ENCODE assay signal across 4 cellular contexts in the genomic region with DNA sequence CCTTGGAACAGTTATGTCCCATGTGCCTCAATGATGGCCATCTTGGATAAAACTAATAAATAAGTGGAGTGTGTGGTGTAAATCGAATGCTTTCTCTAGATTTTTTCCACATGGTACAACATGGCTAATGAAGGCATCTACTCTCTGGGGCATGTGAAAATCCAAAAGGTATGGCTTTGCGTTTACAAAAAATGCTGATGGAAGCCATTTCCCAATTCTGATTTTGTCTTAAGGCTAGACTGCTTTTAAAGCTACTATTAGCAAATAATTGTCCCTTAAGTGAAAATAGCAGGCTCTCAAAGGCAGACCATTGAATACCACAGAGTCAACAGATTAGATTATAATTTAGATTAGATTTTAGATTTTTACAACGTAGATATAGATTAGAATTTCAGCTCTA.
A peak's percentile ranks its signal among the peaks of the same experiment; 100 is the strongest.
TF ChIP-seq lines count a peak whose summit lies in the region.

No MANE protein-coding gene starts in this region.

TF ChIP-seq in HepG2, 621 proteins besides CTCF, POLR2A, EP300 and RAD21 (continues in another document):
- TF ChIP-seq MEIS1 (CRISPR knock-in tag; IDR thresholded peaks at IDR 0.05; ENCODE audit: borderline replicate concordance) (no peak), SRY (CRISPR knock-in tag; IDR thresholded peaks at IDR 0.05) (no peak), ZNF3 (CRISPR knock-in tag; IDR thresholded peaks at IDR 0.05) (no peak), KDM1A (CRISPR knock-in tag; IDR thresholded peaks at IDR 0.05) (no peak), ZBTB7B (CRISPR knock-in tag; IDR thresholded peaks at IDR 0.05) (no peak), MAFF (IDR thresholded peaks at IDR 0.05; ENCODE audit: low read depth, low read length) (peak; percentile 86)
- TF ChIP-seq, protein P1, sequence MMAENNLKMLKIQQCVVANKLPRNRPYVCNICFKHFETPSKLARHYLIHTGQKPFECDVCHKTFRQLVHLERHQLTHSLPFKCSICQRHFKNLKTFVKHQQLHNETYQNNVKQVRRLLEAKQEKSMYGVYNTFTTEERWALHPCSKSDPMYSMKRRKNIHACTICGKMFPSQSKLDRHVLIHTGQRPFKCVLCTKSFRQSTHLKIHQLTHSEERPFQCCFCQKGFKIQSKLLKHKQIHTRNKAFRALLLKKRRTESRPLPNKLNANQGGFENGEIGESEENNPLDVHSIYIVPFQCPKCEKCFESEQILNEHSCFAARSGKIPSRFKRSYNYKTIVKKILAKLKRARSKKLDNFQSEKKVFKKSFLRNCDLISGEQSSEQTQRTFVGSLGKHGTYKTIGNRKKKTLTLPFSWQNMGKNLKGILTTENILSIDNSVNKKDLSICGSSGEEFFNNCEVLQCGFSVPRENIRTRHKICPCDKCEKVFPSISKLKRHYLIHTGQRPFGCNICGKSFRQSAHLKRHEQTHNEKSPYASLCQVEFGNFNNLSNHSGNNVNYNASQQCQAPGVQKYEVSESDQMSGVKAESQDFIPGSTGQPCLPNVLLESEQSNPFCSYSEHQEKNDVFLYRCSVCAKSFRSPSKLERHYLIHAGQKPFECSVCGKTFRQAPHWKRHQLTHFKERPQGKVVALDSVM (CRISPR knock-in tag; IDR thresholded peaks at IDR 0.05) = no peak
- TF ChIP-seq, protein P2, sequence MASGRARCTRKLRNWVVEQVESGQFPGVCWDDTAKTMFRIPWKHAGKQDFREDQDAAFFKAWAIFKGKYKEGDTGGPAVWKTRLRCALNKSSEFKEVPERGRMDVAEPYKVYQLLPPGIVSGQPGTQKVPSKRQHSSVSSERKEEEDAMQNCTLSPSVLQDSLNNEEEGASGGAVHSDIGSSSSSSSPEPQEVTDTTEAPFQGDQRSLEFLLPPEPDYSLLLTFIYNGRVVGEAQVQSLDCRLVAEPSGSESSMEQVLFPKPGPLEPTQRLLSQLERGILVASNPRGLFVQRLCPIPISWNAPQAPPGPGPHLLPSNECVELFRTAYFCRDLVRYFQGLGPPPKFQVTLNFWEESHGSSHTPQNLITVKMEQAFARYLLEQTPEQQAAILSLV (CRISPR knock-in tag; IDR thresholded peaks at IDR 0.05; ENCODE audit: borderline replicate concordance) = no peak
- TF ChIP-seq, protein P3, sequence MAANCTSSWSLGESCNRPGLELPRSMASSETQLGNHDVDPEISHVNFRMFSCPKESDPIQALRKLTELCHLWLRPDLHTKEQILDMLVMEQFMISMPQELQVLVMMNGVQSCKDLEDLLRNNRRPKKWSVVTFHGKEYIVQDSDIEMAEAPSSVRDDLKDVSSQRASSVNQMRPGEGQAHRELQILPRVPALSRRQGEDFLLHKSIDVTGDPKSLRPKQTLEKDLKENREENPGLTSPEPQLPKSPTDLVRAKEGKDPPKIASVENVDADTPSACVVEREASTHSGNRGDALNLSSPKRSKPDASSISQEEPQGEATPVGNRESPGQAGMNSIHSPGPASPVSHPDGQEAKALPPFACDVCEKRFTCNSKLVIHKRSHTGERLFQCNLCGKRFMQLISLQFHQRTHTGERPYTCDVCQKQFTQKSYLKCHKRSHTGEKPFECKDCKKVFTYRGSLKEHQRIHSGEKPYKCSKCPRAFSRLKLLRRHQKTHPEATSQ (CRISPR knock-in tag; IDR thresholded peaks at IDR 0.05; ENCODE audit: borderline replicate concordance) = no peak

TF ChIP-seq in A549, 52 proteins besides CTCF, POLR2A, EP300 and RAD21:
- TF ChIP-seq HDAC2 (IDR thresholded peaks at IDR 0.05) = no peak
- TF ChIP-seq, protein P4, sequence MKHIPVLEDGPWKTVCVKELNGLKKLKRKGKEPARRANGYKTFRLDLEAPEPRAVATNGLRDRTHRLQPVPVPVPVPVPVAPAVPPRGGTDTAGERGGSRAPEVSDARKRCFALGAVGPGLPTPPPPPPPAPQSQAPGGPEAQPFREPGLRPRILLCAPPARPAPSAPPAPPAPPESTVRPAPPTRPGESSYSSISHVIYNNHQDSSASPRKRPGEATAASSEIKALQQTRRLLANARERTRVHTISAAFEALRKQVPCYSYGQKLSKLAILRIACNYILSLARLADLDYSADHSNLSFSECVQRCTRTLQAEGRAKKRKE (CRISPR knock-in tag; IDR thresholded peaks at IDR 0.05; ENCODE audit: low read depth) = no peak
- TF ChIP-seq POLR2AphosphoS2 (conservative IDR thresholded peaks at IDR 0.05; ENCODE audit: low read length) = no peak
- TF ChIP-seq TP53 (CRISPR knock-in tag; IDR thresholded peaks at IDR 0.05) = no peak
- TF ChIP-seq MAFK (IDR thresholded peaks at IDR 0.05; ENCODE audit: partially characterized antibody) = peak; percentile 63
- TF ChIP-seq, protein P5, sequence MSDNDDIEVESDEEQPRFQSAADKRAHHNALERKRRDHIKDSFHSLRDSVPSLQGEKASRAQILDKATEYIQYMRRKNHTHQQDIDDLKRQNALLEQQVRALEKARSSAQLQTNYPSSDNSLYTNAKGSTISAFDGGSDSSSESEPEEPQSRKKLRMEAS (IDR thresholded peaks at IDR 0.05) = no peak
- TF ChIP-seq FOSL2 (IDR thresholded peaks at IDR 0.05) = no peak
- no peak for TF ChIP-seq FOSL2 (CRISPR knock-in tag; IDR thresholded peaks at IDR 0.05)
TF ChIP-seq in A549: peak in this region for 1.

TF ChIP-seq in IMR-90, 13 proteins besides CTCF, POLR2A, EP300 and RAD21:
- TF ChIP-seq, protein P6, sequence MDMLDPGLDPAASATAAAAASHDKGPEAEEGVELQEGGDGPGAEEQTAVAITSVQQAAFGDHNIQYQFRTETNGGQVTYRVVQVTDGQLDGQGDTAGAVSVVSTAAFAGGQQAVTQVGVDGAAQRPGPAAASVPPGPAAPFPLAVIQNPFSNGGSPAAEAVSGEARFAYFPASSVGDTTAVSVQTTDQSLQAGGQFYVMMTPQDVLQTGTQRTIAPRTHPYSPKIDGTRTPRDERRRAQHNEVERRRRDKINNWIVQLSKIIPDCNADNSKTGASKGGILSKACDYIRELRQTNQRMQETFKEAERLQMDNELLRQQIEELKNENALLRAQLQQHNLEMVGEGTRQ (IDR thresholded peaks at IDR 0.05; ENCODE audit: low read depth, low read length) = no peak
- peak; percentile 75 for TF ChIP-seq MAFK (IDR thresholded peaks at IDR 0.05; ENCODE audit: low read depth, low read length)
TF ChIP-seq in IMR-90: peak in this region for 1.

TF ChIP-seq in K562, 482 proteins besides CTCF, POLR2A, EP300 and RAD21:
- TF ChIP-seq SMARCC2 (IDR thresholded peaks at IDR 0.05; ENCODE audit: low read depth) (no peak), ETV1 (tag; conservative IDR thresholded peaks at IDR 0.05; ENCODE audit: low read depth) (no peak), JUN (IDR thresholded peaks at IDR 0.05; ENCODE audit: borderline replicate concordance, low read depth, low read length) (no peak), JUN (CRISPR knock-in tag; IDR thresholded peaks at IDR 0.05; ENCODE audit: borderline replicate concordance) (no peak), ZSCAN32 (CRISPR knock-in tag; IDR thresholded peaks at IDR 0.05) (no peak), ZKSCAN8 (CRISPR knock-in tag; IDR thresholded peaks at IDR 0.05) (no peak), MAFF (IDR thresholded peaks at IDR 0.05; ENCODE audit: low read length) (peak; percentile 42; the same call in 1 of the 2 replicates), ZNF316 (IDR thresholded peaks at IDR 0.05) (peak; percentile 62), MAFK (IDR thresholded peaks at IDR 0.05; ENCODE audit: low read length) (0 out of 2 replicates have a peak, but pooled peaks have one; percentile 7)
TF ChIP-seq in K562: peak in this region for 3.
